ENCODE assay signal across 15 cellular contexts in the genomic region with DNA sequence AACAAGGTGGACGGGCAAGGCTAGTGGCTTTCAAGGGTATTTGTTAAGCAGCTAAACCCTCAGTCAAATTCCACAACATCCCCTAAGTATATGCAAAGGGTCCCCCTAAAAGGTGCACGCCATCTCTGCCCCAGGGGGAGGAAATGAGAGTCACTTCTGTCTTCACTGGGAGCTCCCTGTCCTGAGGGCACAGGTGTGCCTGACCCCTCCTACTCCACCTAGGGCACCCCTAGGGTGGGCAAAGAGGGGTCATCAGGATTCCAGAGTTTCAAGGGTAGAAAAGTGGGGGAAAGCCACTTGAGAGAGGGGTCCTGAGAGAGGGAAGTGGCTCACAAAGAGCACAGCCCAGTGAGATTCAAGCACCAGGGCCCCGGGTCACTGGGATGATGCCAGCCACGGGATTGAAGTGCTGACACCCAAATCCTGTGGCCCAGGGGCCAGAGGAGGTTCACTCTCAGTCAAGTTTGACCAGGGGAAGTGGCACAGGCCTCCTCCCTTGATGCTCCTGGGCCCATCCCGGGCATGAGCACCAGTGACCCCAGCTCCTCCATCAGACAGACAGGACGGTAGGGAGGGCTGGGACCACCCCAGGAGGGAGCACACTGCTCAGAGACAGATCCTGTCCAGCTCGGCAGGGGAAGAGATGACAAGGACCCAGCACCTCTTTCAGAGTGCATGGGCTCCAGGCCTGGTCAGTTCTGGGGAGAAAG.
A peak's percentile ranks its signal among the peaks of the same experiment; 100 is the strongest.
DNase-seq lines count a peak whose midpoint lies in the region; ATAC-seq lines count a peak whose summit lies in the region.
"Had no signal": no experiment of that assay in that cellular context is flagged by ENCODE, and none has a peak within 500 bp of the region (broad histone marks: within the 10 kb centered on the region; RNA-seq: fewer than 3 reads in every experiment).

No MANE protein-coding gene starts in this region.

- H3K27ac ChIP-seq in Karpas-422 (ENCODE audit: low read length) (no peak overlapping the region), neuronal stem cell (replicated peaks; ENCODE audit: low read length) (no peak overlapping the region), aorta (ENCODE audit: low read depth in 1 of 2, low read length in 2 of 2) (no peak overlapping the region)
- H3K27ac ChIP-seq: GM23248 had no signal

- no peaks in the 10 kb centered on the region for H4K20me1 ChIP-seq in Karpas-422 (ENCODE audit: insufficient read depth, low read depth, low read length)

- intact Hi-C loops in aorta (cut with DNase I), result no loop called here

- no CpG with 5 or more reads among the region's 7 CpGs for WGBS in neuronal stem cell (ENCODE audit: extremely low coverage in 2 of 2, insufficient read length in 2 of 2, insufficient replicate concordance in 1 of 2), 2 donors
- WGBS in aorta, 2 donors, result 86 to 88% methylated on average over 7 of the region's 7 CpGs

- H3K4me1 ChIP-seq in Karpas-422 (ENCODE audit: low read length) (peaks cover 11% of the 10 kb centered on the region), neuronal stem cell (ENCODE audit: control insufficient read depth in 2 of 2, insufficient read depth in 1 of 2, low read depth in 1 of 2, low read length in 2 of 2) (no peaks in the 10 kb centered on the region), aorta (ENCODE audit: control insufficient read depth in 1 of 2, insufficient read depth in 2 of 2, low read length in 2 of 2) (no peaks in the 10 kb centered on the region)
- H3K4me1 ChIP-seq: BE2C had no signal

- no peak overlapping the region for H2BK120ac ChIP-seq in neuronal stem cell (ENCODE audit: low read depth, low read length)

- H3K4me3 ChIP-seq in Karpas-422 (ENCODE audit: low read length) (no peak overlapping the region), neuronal stem cell (ENCODE audit: low read length in 2 of 2) (no peak overlapping the region), aorta (ENCODE audit: low read length in 2 of 2) (no peak overlapping the region)
- H3K4me3 ChIP-seq: GM23248 had no signal

- H2AK5ac ChIP-seq in neuronal stem cell (ENCODE audit: low read depth, low read length), result no peak overlapping the region

- H3K27me3 ChIP-seq in Karpas-422 (ENCODE audit: low read length), result no peaks in the 10 kb centered on the region
- peaks cover 0 to 22% (median 0%) of the 10 kb centered on the region in 3 experiments for H3K27me3 ChIP-seq in neuronal stem cell (ENCODE audit: control insufficient read depth in 3 of 3, insufficient read depth in 3 of 3, low read depth in 1 of 3, low read length in 3 of 3)
- H3K27me3 ChIP-seq in aorta (ENCODE audit: control insufficient read depth in 1 of 2, insufficient read depth in 2 of 2, low read length in 1 of 2), result no peaks in the 10 kb centered on the region
- H3K27me3 ChIP-seq: BE2C had no signal

- no peak overlapping the region for H3K9ac ChIP-seq in Karpas-422 (ENCODE audit: low read length)
- H3K9ac ChIP-seq in neuronal stem cell (ENCODE audit: low read depth, low read length, poor library complexity), result no peak overlapping the region
- H3K9ac ChIP-seq: GM23248 had no signal

- H2AFZ ChIP-seq in Karpas-422 (ENCODE audit: low read length), result no peak overlapping the region
- no peak overlapping the region for H2AFZ ChIP-seq in neuronal stem cell (ENCODE audit: low read length)
- H2AFZ ChIP-seq: GM23248 had no signal

- DNase-seq in D341Med (ENCODE audit: low spot score) (peak; percentile 25), Karpas-422 (peak; percentile 55), neuronal stem cell (ENCODE audit: low spot score) (no peak), aorta (peak in 1 of 2 donors; percentile 62), putamen (ENCODE audit: low spot score) (no peak)
- no peak for DNase-seq in activated CD4-positive, alpha-beta T cell treated with anti-CD3 and anti-CD28 coated beads, Interleukin-2, amount 50 U/mL, for 1 hour
- DNase-seq: BE2C; C1 segment of cervical spinal cord; CD4-positive, CD25-positive, alpha-beta regulatory T cell; CD8-positive, alpha-beta memory T cell; COR-L47; GM23248; HCEC 1CT; HFFc6; IMR-90 had no signal

- no peak overlapping the region for H3K14ac ChIP-seq in neuronal stem cell (ENCODE audit: low read length)

- H3K9me3 ChIP-seq in Karpas-422 (ENCODE audit: low read length) (no peaks in the 10 kb centered on the region), neuronal stem cell (replicated peaks in 1 of 2; ENCODE audit: control insufficient read depth in 2 of 2, insufficient read depth in 1 of 2, low read depth in 1 of 2, low read length in 2 of 2) (no peaks in the 10 kb centered on the region), aorta (ENCODE audit: control insufficient read depth, low read length) (no peaks in the 10 kb centered on the region)
- H3K9me3 ChIP-seq: BE2C had no signal

- no peaks in the 10 kb centered on the region for H3K9me2 ChIP-seq in Karpas-422 (replicated peaks; ENCODE audit: insufficient read depth, low read length)

- H3K4me2 ChIP-seq in Karpas-422 (ENCODE audit: low read depth, low read length, poor library complexity, severe bottlenecking) (no peak overlapping the region), neuronal stem cell (ENCODE audit: insufficient read depth, low read length, poor library complexity, severe bottlenecking) (no peak overlapping the region)

- H2BK12ac ChIP-seq in neuronal stem cell (ENCODE audit: low read length), result no peak overlapping the region

- H3K36me3 ChIP-seq in Karpas-422 (ENCODE audit: insufficient read depth, low read length), result no peaks in the 10 kb centered on the region
- no peaks in the 10 kb centered on the region for H3K36me3 ChIP-seq in neuronal stem cell (replicated peaks in 1 of 2; ENCODE audit: control insufficient read depth in 2 of 2, insufficient read depth in 2 of 2, low read length in 2 of 2)
- H3K36me3 ChIP-seq in aorta (ENCODE audit: control insufficient read depth in 1 of 2, insufficient read depth in 2 of 2, low read length in 1 of 2), result no peaks in the 10 kb centered on the region
- H3K36me3 ChIP-seq: BE2C had no signal

- no peak overlapping the region for H4K91ac ChIP-seq in neuronal stem cell (ENCODE audit: low read depth, low read length, poor library complexity)

- peak overlapping the region; percentile 52 for H3K23ac ChIP-seq in neuronal stem cell (ENCODE audit: low read depth, low read length, poor library complexity)

- peak; percentile 31 for ATAC-seq in aorta (ENCODE audit: low FRiP score)

- no peak overlapping the region for H2BK5ac ChIP-seq in neuronal stem cell (ENCODE audit: low read length)

- H3K79me2 ChIP-seq in Karpas-422 (ENCODE audit: low read length), result no peaks in the 10 kb centered on the region

- peak overlapping the region; percentile 5 for H3K18ac ChIP-seq in neuronal stem cell (ENCODE audit: low read length)

- no peak overlapping the region for H4K8ac ChIP-seq in neuronal stem cell (ENCODE audit: low read depth, low read length)

- no peaks in the 10 kb centered on the region for H3K79me1 ChIP-seq in neuronal stem cell (ENCODE audit: low read depth, low read length)

- H2BK15ac ChIP-seq in neuronal stem cell (ENCODE audit: low read length), result no peak overlapping the region

- no peak overlapping the region for H3K4ac ChIP-seq in neuronal stem cell (ENCODE audit: low read length)

Comparison
In these comparisons a context has a peak if more than half of its experiments do, and no peak if none do; other contexts are left out.
1. DNase-seq: peak in D341Med (single experiment) and Karpas-422 (single experiment); none in neuronal stem cell (single experiment), activated CD4-positive, alpha-beta T cell treated with anti-CD3 and anti-CD28 coated beads, Interleukin-2, amount 50 U/mL, for 1 hour (single experiment) and putamen (single experiment).